22 cellular contexts compared by ENCODE assay signal in the genomic region with DNA sequence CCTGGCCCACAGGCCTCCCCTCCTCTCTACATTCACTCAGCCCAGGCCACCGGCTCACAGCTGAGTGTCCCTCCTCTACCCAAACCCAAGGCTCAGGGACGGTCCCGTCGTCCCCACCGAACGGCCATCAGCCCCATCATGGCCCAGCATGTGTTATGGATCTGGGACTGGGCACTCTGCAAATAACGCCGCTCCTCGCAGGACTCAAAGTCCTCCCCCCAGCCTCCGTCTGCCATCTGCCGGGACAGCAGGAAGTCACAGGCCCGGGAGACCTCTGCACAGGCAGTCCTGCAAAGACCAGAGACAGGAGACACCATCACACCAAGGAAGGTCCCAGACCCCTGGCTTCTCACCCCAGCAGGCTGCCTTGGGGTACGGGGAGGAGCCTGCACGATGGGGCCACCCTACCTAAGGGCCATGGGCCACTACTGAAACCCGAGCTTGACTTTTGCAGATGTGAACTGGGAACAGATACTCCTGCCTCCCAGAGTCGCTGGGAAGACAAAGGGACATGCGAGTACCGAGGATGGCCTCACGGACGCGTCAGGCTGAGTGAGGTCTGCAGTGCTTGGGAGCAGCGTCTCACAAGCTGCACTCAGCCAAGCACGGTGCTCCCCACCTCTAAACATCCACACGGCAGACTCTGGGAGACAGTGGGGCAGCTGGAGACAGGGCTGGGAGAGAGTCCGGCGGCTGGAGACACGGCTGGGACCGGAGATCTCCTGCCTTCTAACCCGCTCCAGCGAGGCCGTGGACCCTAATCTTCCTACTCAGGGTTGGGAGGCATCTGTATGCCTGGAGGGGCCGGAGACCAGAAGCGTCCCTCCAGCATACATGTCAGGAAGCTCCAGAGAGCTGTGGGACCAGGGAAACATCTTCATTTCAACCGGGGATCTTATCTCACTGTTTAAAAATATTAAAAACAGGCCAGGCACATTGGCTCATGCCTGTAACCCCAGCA. TPM values are rescaled to one million over a fixed set of nuclear protein-coding genes. Genes with fewer than 3 reads are reported as not detected.
DNase-seq lines count a peak whose midpoint lies in the region; ATAC-seq, FAIRE-seq and TF ChIP-seq lines count a peak whose summit lies in the region.
"Had no signal": no experiment of that assay in that cellular context is flagged by ENCODE, and none has a peak within 500 bp of the region (broad histone marks: within the 10 kb centered on the region; RNA-seq: fewer than 3 reads in every experiment).

No MANE protein-coding gene starts in this region.

- intact Hi-C loops in K562 (cut with micrococcal nuclease) (no loop called here), mucosa of descending colon (cut with DNase I, micrococcal nuclease) (no loop called here), left colon (cut with DNase I, micrococcal nuclease) (no loop called here)

- H3K27ac Mint-ChIP-seq in activated naive CD4-positive, alpha-beta T cell treated with anti-CD3 and anti-CD28 coated beads, Interleukin-2, amount 10 ng/mL, durations not matched to agents 7 days and 5 days, result peak overlapping the region; percentile 49
- H3K27ac Mint-ChIP-seq in activated naive CD4-positive, alpha-beta T cell treated with anti-CD3 and anti-CD28 coated beads, Interleukin-2, amount 50 U/mL, for 72 hours, result peak overlapping the region in 1 of 2 donors; percentile 77
- H3K27ac Mint-ChIP-seq: CD4-positive, alpha-beta T cell; dendritic cell treated with granulocyte-macrophage colony-stimulating factor and Interleukin-4, amounts not matched to agents 40 ng/mL and 50 ng/mL, for 4 days; nephron; T-helper 1 cell treated with Interleukin-12 subunit alpha and Interleukin-12 subunit beta and Interleukin-4 antibody, amounts not matched to agents 30 μg/mL and 1 μg/mL, for 36 hours had no signal

- H3K36me3 ChIP-seq in K562 (ENCODE audit: control insufficient read depth, insufficient read depth, low read length) (peaks cover 99% of the 10 kb centered on the region), mucosa of descending colon (ENCODE audit: low read depth) (no peaks in the 10 kb centered on the region)

- no peak for TF ChIP-seq CTCF in K562 (IDR thresholded peaks at IDR 0.05 in 2 of 3, conservative IDR thresholded peaks at IDR 0.05 in 1 of 3; ENCODE audit: insufficient read depth in 2 of 3, low read depth in 1 of 3, low read length in 3 of 3)
- TF ChIP-seq CTCF in mucosa of descending colon (IDR thresholded peaks at IDR 0.05), result no peak

- H4K20me1 ChIP-seq in K562 (replicated peaks; ENCODE audit: control insufficient read depth, insufficient read depth, low read length), result no peaks in the 10 kb centered on the region

- no peaks in the 10 kb centered on the region for H3K79me2 ChIP-seq in K562 (ENCODE audit: control insufficient read depth, insufficient read depth, low read length)

- H3K4me3 Mint-ChIP-seq in activated naive CD4-positive, alpha-beta T cell treated with anti-CD3 and anti-CD28 coated beads, Interleukin-2, amount 10 ng/mL, durations not matched to agents 7 days and 5 days, result no peak overlapping the region
- H3K4me3 Mint-ChIP-seq: CD4-positive, alpha-beta T cell; dendritic cell treated with granulocyte-macrophage colony-stimulating factor and Interleukin-4, amounts not matched to agents 40 ng/mL and 50 ng/mL, for 4 days; nephron; T-helper 1 cell treated with Interleukin-12 subunit alpha and Interleukin-12 subunit beta and Interleukin-4 antibody, amounts not matched to agents 30 μg/mL and 1 μg/mL, for 36 hours had no signal

- POLR2A ChIA-PET in K562 (lab: Yijun Ruan, JAX), result no interaction called here

- H3K9me3 ChIP-seq in K562 (replicated peaks; ENCODE audit: control insufficient read depth, insufficient read depth, low read depth, low read length), result no peaks in the 10 kb centered on the region
- H3K9me3 ChIP-seq in mucosa of descending colon, result no peaks in the 10 kb centered on the region
- H3K9me3 ChIP-seq: gastroesophageal sphincter had no signal

- CTCF ChIA-PET in activated naive CD4-positive, alpha-beta T cell treated with anti-CD3 and anti-CD28 coated beads, Interleukin-2, amount 10 ng/mL, durations not matched to agents 7 days and 5 days (lab: Charles Lee), result no interaction called here
- CTCF ChIA-PET in K562 (lab: Yijun Ruan, JAX; ENCODE audit: low intra/inter-chr PET ratio), result no interaction called here

- H3K27me3 Mint-ChIP-seq in activated naive CD4-positive, alpha-beta T cell treated with anti-CD3 and anti-CD28 coated beads, Interleukin-2, amount 10 ng/mL, durations not matched to agents 7 days and 5 days, result no peaks in the 10 kb centered on the region
- H3K27me3 Mint-ChIP-seq: CD4-positive, alpha-beta T cell; dendritic cell treated with granulocyte-macrophage colony-stimulating factor and Interleukin-4, amounts not matched to agents 40 ng/mL and 50 ng/mL, for 4 days had no signal

- H3K4me1 ChIP-seq in K562 (replicated peaks in 1 of 2; ENCODE audit: control insufficient read depth in 2 of 2, insufficient read depth in 2 of 2, low read length in 2 of 2) (peaks cover 9 to 28% of the 10 kb centered on the region in 2 experiments; a peak in 4 of 5 replicates), mucosa of descending colon (ENCODE audit: low read depth) (no peaks in the 10 kb centered on the region)

- no peaks in the 10 kb centered on the region for H3K4me1 Mint-ChIP-seq in activated naive CD4-positive, alpha-beta T cell treated with anti-CD3 and anti-CD28 coated beads, Interleukin-2, amount 10 ng/mL, durations not matched to agents 7 days and 5 days
- H3K4me1 Mint-ChIP-seq: nephron had no signal

- H3K9ac ChIP-seq in K562 (ENCODE audit: insufficient read depth in 1 of 2, low read depth in 2 of 2, low read length in 2 of 2), result no peak overlapping the region; a peak in 1 of 4 replicates

- no peaks in the 10 kb centered on the region for H3K27me3 ChIP-seq in K562 (ENCODE audit: control insufficient read depth in 2 of 2, insufficient read depth in 2 of 2, low read length in 2 of 2)
- H3K27me3 ChIP-seq: gastroesophageal sphincter had no signal

- no peak for TF ChIP-seq RAD21 in K562 (CRISPR knock-in tag; conservative IDR thresholded peaks at IDR 0.05 in 1 of 2, IDR thresholded peaks at IDR 0.05 in 1 of 2)

- H2AFZ ChIP-seq in K562 (ENCODE audit: low read depth, low read length), result no peak overlapping the region

- peaks cover 7% of the 10 kb centered on the region for H3K9me3 Mint-ChIP-seq in activated naive CD4-positive, alpha-beta T cell treated with anti-CD3 and anti-CD28 coated beads, Interleukin-2, amount 10 ng/mL, durations not matched to agents 7 days and 5 days
- no peaks in the 10 kb centered on the region for H3K9me3 Mint-ChIP-seq in activated naive CD4-positive, alpha-beta T cell treated with anti-CD3 and anti-CD28 coated beads, Interleukin-2, amount 50 U/mL, for 72 hours
- H3K9me3 Mint-ChIP-seq: CD4-positive, alpha-beta T cell; dendritic cell treated with granulocyte-macrophage colony-stimulating factor and Interleukin-4, amounts not matched to agents 40 ng/mL and 50 ng/mL, for 4 days; nephron; T-helper 1 cell treated with Interleukin-12 subunit alpha and Interleukin-12 subunit beta and Interleukin-4 antibody, amounts not matched to agents 30 μg/mL and 1 μg/mL, for 36 hours had no signal

- peaks cover 47% of the 10 kb centered on the region for H3K36me3 Mint-ChIP-seq in activated naive CD4-positive, alpha-beta T cell treated with anti-CD3 and anti-CD28 coated beads, Interleukin-2, amount 10 ng/mL, durations not matched to agents 7 days and 5 days
- peaks cover 0 to 3% of the 10 kb centered on the region in 2 donors for H3K36me3 Mint-ChIP-seq in activated naive CD4-positive, alpha-beta T cell treated with anti-CD3 and anti-CD28 coated beads, Interleukin-2, amount 50 U/mL, for 72 hours

- TF ChIP-seq POLR2A in K562 (conservative IDR thresholded peaks at IDR 0.05), result no peak

- in situ Hi-C loops in K562 (cut with MboI), result no loop called here

- ATAC-seq in activated naive CD4-positive, alpha-beta T cell treated with anti-CD3 and anti-CD28 coated beads, Interleukin-2, amount 50 U/mL, for 72 hours, result no peak
- ATAC-seq in K562 (no peak), mucosa of descending colon (no peak), HG03520 (IDR thresholded peaks at IDR 0.05; ENCODE audit: unreplicated experiment) (no peak), HG02798 (IDR thresholded peaks at IDR 0.05; ENCODE audit: poor library complexity, unreplicated experiment) (no peak), left colon (no peak)
- ATAC-seq: gastroesophageal sphincter; HCT116; stimulated activated naive CD8-positive, alpha-beta T cell treated with anti-CD3 and anti-CD28 coated beads, Interleukin-15, Interleukin-2, amounts not matched to agents 100 U/mL and 50 U/mL, for 24 hours had no signal

- no peak overlapping the region for H3K27ac ChIP-seq in K562 (ENCODE audit: extremely low read depth, low read depth, low read length)
- H3K27ac ChIP-seq: gastroesophageal sphincter had no signal

- no peak for FAIRE-seq in K562 (lab: Jason Lieb, UNC)

- H3K4me2 ChIP-seq in K562 (ENCODE audit: insufficient read depth, low read length), result no peak overlapping the region

- WGBS in K562 (ENCODE audit: insufficient coverage, low coverage, missing lambda C conversion rate), result 91% methylated on average over 28 of the region's 34 CpGs

- DNase-seq in activated naive CD4-positive, alpha-beta T cell treated with anti-CD3 and anti-CD28 coated beads, Interleukin-2, amount 10 ng/mL, durations not matched to agents 7 days and 5 days, result no peak
- no peak for DNase-seq in activated naive CD4-positive, alpha-beta T cell treated with anti-CD3 and anti-CD28 coated beads, Interleukin-2, amount 50 U/mL, for 72 hours (ENCODE audit: low spot score in 2 of 2)
- no peak for DNase-seq in K562 (ENCODE audit: extremely low read depth in 1 of 4, low spot score in 3 of 4)
- peak in 2 of 3 donors; percentile 14 to 41 for DNase-seq in mucosa of descending colon
- DNase-seq in ureter (ENCODE audit: low spot score), result peak; percentile 26
- DNase-seq in left colon, result no peak
- DNase-seq: activated naive CD4-positive, alpha-beta T cell treated with anti-CD3 and anti-CD28 coated beads, Interleukin-2, amount 50 U/mL, for 16 hours; DMS79 treated with DMSO at 0.1 percent for 48 hours; erythroblast; NCI-H1436; NCI-H226; NK-92 treated with Interleukin-12 subunit alpha and Interleukin-12 subunit beta, amount 100 ng/mL, for 24 hours; stimulated activated naive CD8-positive, alpha-beta T cell treated with anti-CD3 and anti-CD28 coated beads, Interleukin-15, Interleukin-2, amounts not matched to agents 100 U/mL and 50 U/mL, for 24 hours had no signal

- no peak for TF ChIP-seq EP300 in K562 (IDR thresholded peaks at IDR 0.05; ENCODE audit: low read length)

- H3K4me3 ChIP-seq in K562 (no peak overlapping the region), mucosa of descending colon (no peak overlapping the region)
- H3K4me3 ChIP-seq: gastroesophageal sphincter had no signal

- H3K9me1 ChIP-seq in K562 (ENCODE audit: control insufficient read depth, insufficient read depth, low read length), result no peaks in the 10 kb centered on the region

- no TSS peak for BruUV-seq in K562 (replicated peaks; lab: Mats Ljungman, UMichigan)

RNA-seq across cellular contexts. Expression of gene SPATC1L, which starts 10.4 kb away (rescaled TPM):
- 1 to 10 TPM; 7.1 to 8.9 TPM for total RNA-seq in activated naive CD4-positive, alpha-beta T cell treated with anti-CD3 and anti-CD28 coated beads, Interleukin-2, amount 50 U/mL, for 72 hours
- total RNA-seq in K562 (2011; cell fraction: chromatin; rRNA removed; ENCODE audit: low replicate concordance), result 20.1 and 44.2 TPM in 2 replicates
- total RNA-seq in K562 (2011; cell fraction: nucleolus; rRNA removed), result 39.1 and 40.0 TPM in 2 replicates
- total RNA-seq in K562 (2011; cell fraction: nucleoplasm; rRNA removed), result 28.1 and 28.7 TPM in 2 replicates
- total RNA-seq in K562 (2014; rRNA removed) (63.7 and 104 TPM in 2 replicates), K562 (2014; rRNA removed; fragmentation: Illumina TruSeq; extraction: Trizol) (10.4 and 12.6 TPM in 2 replicates), K562 (2015; rRNA removed; fragmentation: Illumina TruSeq; extraction: Trizol) (29.7 and 31.9 TPM in 2 replicates), K562 (2021) (118 and 121 TPM in 2 replicates), mucosa of descending colon (10 to 100 TPM in 1 of 3 donors, 1 to 10 TPM in 2; 4.6 to 10.9 (median 4.6) TPM), ureter (12.3 TPM), left colon (1 to 10 TPM; 5.9 to 8.0 TPM)
- polyA plus RNA-seq in K562 (2011; rRNA removed) (6.7 and 23.0 TPM in 2 replicates), K562 (2014; fragmentation: Illumina TruSeq; extraction: Trizol) (38.3 and 84.8 TPM in 2 replicates), K562 (2014; fragmentation: Nextera tagmentation; extraction: Ambion mirVana) (under 1 TPM in 1 of 2 experiments, not detected in 1; 0.14 TPM), K562 (2014; rRNA removed) (40.6 and 50.4 TPM in 2 replicates)
- 22.2 and 53.4 TPM in 2 replicates for polyA plus RNA-seq in K562 (2011; cell fraction: cytosol; rRNA removed)
- polyA plus RNA-seq in K562 (2011; cell fraction: nucleus; rRNA removed), result 41.7 and 48.0 TPM in 2 replicates
- polyA plus RNA-seq in K562 (2012), result 94.4 and 104 TPM in 2 replicates
- 4.8 and 6.1 TPM in 2 replicates for polyA minus RNA-seq in K562 (2011; rRNA and poly(A)+ RNA removed)
- polyA minus RNA-seq in K562 (2011; cell fraction: cytosol; rRNA and poly(A)+ RNA removed), result 45.0 and 94.2 TPM in 2 replicates
- 10.6 and 16.9 TPM in 2 replicates for polyA minus RNA-seq in K562 (2011; cell fraction: nucleus; rRNA and poly(A)+ RNA removed)

RNA-seq across cellular contexts. Expression of gene LSS, which starts 33.9 kb away (rescaled TPM):
- 10 to 100 TPM; 17.8 to 26.2 TPM for total RNA-seq in activated naive CD4-positive, alpha-beta T cell treated with anti-CD3 and anti-CD28 coated beads, Interleukin-2, amount 50 U/mL, for 72 hours
- 322 and 719 TPM in 2 replicates for total RNA-seq in K562 (2011; cell fraction: chromatin; rRNA removed; ENCODE audit: low replicate concordance)
- total RNA-seq in K562 (2011; cell fraction: nucleolus; rRNA removed), result 292 and 343 TPM in 2 replicates
- 326 and 359 TPM in 2 replicates for total RNA-seq in K562 (2011; cell fraction: nucleoplasm; rRNA removed)
- total RNA-seq in K562 (2014; rRNA removed), result 56.4 and 67.6 TPM in 2 replicates
- 10.6 and 15.1 TPM in 2 replicates for total RNA-seq in K562 (2014; rRNA removed; fragmentation: Illumina TruSeq; extraction: Trizol)
- total RNA-seq in K562 (2015; rRNA removed; fragmentation: Illumina TruSeq; extraction: Trizol), result 29.6 and 29.8 TPM in 2 replicates
- 87.9 and 89.5 TPM in 2 replicates for total RNA-seq in K562 (2021)
- polyA plus RNA-seq in K562 (2011; rRNA removed), result 81.3 and 221 TPM in 2 replicates
- 98.8 and 159 TPM in 2 replicates for polyA plus RNA-seq in K562 (2011; cell fraction: cytosol; rRNA removed)
- 739 and 1,169 TPM in 2 replicates for polyA plus RNA-seq in K562 (2011; cell fraction: nucleus; rRNA removed)
- 51.7 and 64.9 TPM in 2 replicates for polyA plus RNA-seq in K562 (2012)
- polyA plus RNA-seq in K562 (2014; fragmentation: Illumina TruSeq; extraction: Trizol), result 37.4 and 43.3 TPM in 2 replicates
- 1 to 10 TPM; 2.2 to 2.7 TPM for polyA plus RNA-seq in K562 (2014; fragmentation: Nextera tagmentation; extraction: Ambion mirVana)
- 58.2 and 80.7 TPM in 2 replicates for polyA plus RNA-seq in K562 (2014; rRNA removed)
- polyA minus RNA-seq in K562 (2011; rRNA and poly(A)+ RNA removed), result 117 and 159 TPM in 2 replicates
- 32.4 and 62.6 TPM in 2 replicates for polyA minus RNA-seq in K562 (2011; cell fraction: cytosol; rRNA and poly(A)+ RNA removed)
- 91.6 and 197 TPM in 2 replicates for polyA minus RNA-seq in K562 (2011; cell fraction: nucleus; rRNA and poly(A)+ RNA removed)
- total RNA-seq in mucosa of descending colon, result 10 to 100 TPM; 72.6 to 84.8 (median 81.1) TPM
- total RNA-seq in ureter, result 49.0 TPM
- 100 to 1,000 TPM in 1 of 2 donors, 10 to 100 TPM in 1; 65.6 to 140 TPM for total RNA-seq in left colon

RNA-seq across cellular contexts. Expression of gene FTCD, which starts 39.3 kb away (rescaled TPM):
- under 1 TPM; 0.21 to 0.39 TPM for total RNA-seq in activated naive CD4-positive, alpha-beta T cell treated with anti-CD3 and anti-CD28 coated beads, Interleukin-2, amount 50 U/mL, for 72 hours
- 5.4 and 12.8 TPM in 2 replicates for total RNA-seq in K562 (2011; cell fraction: chromatin; rRNA removed; ENCODE audit: low replicate concordance)
- 7.2 and 7.5 TPM in 2 replicates for total RNA-seq in K562 (2011; cell fraction: nucleolus; rRNA removed)
- total RNA-seq in K562 (2011; cell fraction: nucleoplasm; rRNA removed), result 3.4 and 5.4 TPM in 2 replicates
- total RNA-seq in K562 (2014; rRNA removed) (not detected in 2 replicates), K562 (2014; rRNA removed; fragmentation: Illumina TruSeq; extraction: Trizol) (not detected in 2 replicates), K562 (2015; rRNA removed; fragmentation: Illumina TruSeq; extraction: Trizol) (0.08 and 0.25 TPM in 2 replicates), K562 (2021) (0.74 and 1.1 TPM in 2 replicates), mucosa of descending colon (1 to 10 TPM in 1 of 3 donors, under 1 TPM in 1, not detected in 1; 0.36 to 2.1 TPM), ureter (0.91 TPM), left colon (under 1 TPM; 0.22 to 0.52 TPM)
- polyA plus RNA-seq in K562 (2011; rRNA removed) (0.11 and 0.41 TPM in 2 replicates), K562 (2014; fragmentation: Illumina TruSeq; extraction: Trizol) (not detected in 2 replicates), K562 (2014; fragmentation: Nextera tagmentation; extraction: Ambion mirVana) (not detected), K562 (2014; rRNA removed) (0.50 and 1.6 TPM in 2 replicates)
- polyA plus RNA-seq in K562 (2011; cell fraction: cytosol; rRNA removed), result 0.19 and 0.69 TPM in 2 replicates
- polyA plus RNA-seq in K562 (2011; cell fraction: nucleus; rRNA removed), result 2.6 and 3.7 TPM in 2 replicates
- 1.5 and 3.0 TPM in 2 replicates for polyA plus RNA-seq in K562 (2012)
- 0.49 TPM in 1 of 2 replicates, not detected in the other for polyA minus RNA-seq in K562 (2011; rRNA and poly(A)+ RNA removed)
- not detected in 2 replicates for polyA minus RNA-seq in K562 (2011; cell fraction: cytosol; rRNA and poly(A)+ RNA removed)
- 0.54 and 0.56 TPM in 2 replicates for polyA minus RNA-seq in K562 (2011; cell fraction: nucleus; rRNA and poly(A)+ RNA removed)
- total RNA-seq: lung microvascular endothelial cell had no signal

Comparison
In these comparisons a context has a peak if more than half of its experiments do, and no peak if none do; other contexts are left out.
1. DNase-seq: peak in mucosa of descending colon (2 of 3) and ureter (single experiment); none in activated naive CD4-positive, alpha-beta T cell treated with anti-CD3 and anti-CD28 coated beads, Interleukin-2, amount 10 ng/mL, durations not matched to agents 7 days and 5 days (single experiment), activated naive CD4-positive, alpha-beta T cell treated with anti-CD3 and anti-CD28 coated beads, Interleukin-2, amount 50 U/mL, for 72 hours (0 of 2), K562 (0 of 4) and left colon (0 of 2).